Comparison of ENCODE assay signal across 20 cellular contexts in genomic region chr11:117287668-117288067, GRCh38.
"Had no signal": no experiment of that assay in that cellular context is flagged by ENCODE, and none has a peak within 500 bp of the region (broad histone marks: within the 10 kb centered on the region; RNA-seq: fewer than 3 reads in every experiment).

No MANE protein-coding gene starts in this region.

- H3K4me1 ChIP-seq: esophagus squamous epithelium, neural progenitor cell, testis, tibial nerve, vagina had no signal

- H3K36me3 ChIP-seq: neural progenitor cell, ovary had no signal

- ATAC-seq: natural killer cell; right cardiac atrium; stimulated activated memory B cell treated with anti-CD40 and anti-IgM and Interleukin-4, amounts not matched to agents 10 μg/mL and 1 μg/mL and 100 μg/mL, for 72 hours; stimulated activated naive CD8-positive, alpha-beta T cell treated with anti-CD3 and anti-CD28 coated beads, Interleukin-15, amount 100 ng/mL, for 72 hours; upper lobe of right lung had no signal

- H3K4me2 ChIP-seq: neural progenitor cell, smooth muscle cell had no signal

- H3K4me1 Mint-ChIP-seq: natural killer cell; neural progenitor cell; stimulated activated memory B cell treated with anti-CD40 and anti-IgM and Interleukin-4, amounts not matched to agents 10 μg/mL and 1 μg/mL and 100 μg/mL, for 72 hours; stimulated activated naive CD8-positive, alpha-beta T cell treated with anti-CD3 and anti-CD28 coated beads, Interleukin-15, amount 100 ng/mL, for 72 hours had no signal

- DNase-seq: dorsolateral prefrontal cortex; effector CD8-positive, alpha-beta T cell; esophagus squamous epithelium; foreskin melanocyte; hippocampal formation; natural killer cell; nucleus accumbens; ovary; right cardiac atrium; stimulated activated CD4-positive, alpha-beta T cell treated with anti-CD3 and anti-CD28 coated beads, Interleukin-2, amount 100 ng/mL, for 48 hours; stimulated activated CD8-positive, alpha-beta memory T cell treated with anti-CD3 and anti-CD28 coated beads, Interleukin-4, amount 100 ng/mL, for 48 hours; stimulated activated naive CD8-positive, alpha-beta T cell treated with anti-CD3 and anti-CD28 coated beads, Interleukin-15, amount 100 ng/mL, for 72 hours; testis; upper lobe of right lung had no signal

- H3K4me3 Mint-ChIP-seq: natural killer cell; neural progenitor cell; stimulated activated memory B cell treated with anti-CD40 and anti-IgM and Interleukin-4, amounts not matched to agents 10 μg/mL and 1 μg/mL and 100 μg/mL, for 72 hours; stimulated activated naive CD8-positive, alpha-beta T cell treated with anti-CD3 and anti-CD28 coated beads, Interleukin-15, amount 100 ng/mL, for 72 hours had no signal

- H3K9me3 ChIP-seq: esophagus squamous epithelium, ovary, testis, tibial nerve, upper lobe of right lung, vagina had no signal

- H3K27ac Mint-ChIP-seq: natural killer cell; neural progenitor cell; stimulated activated memory B cell treated with anti-CD40 and anti-IgM and Interleukin-4, amounts not matched to agents 10 μg/mL and 1 μg/mL and 100 μg/mL, for 72 hours had no signal

- H3K9me3 Mint-ChIP-seq: natural killer cell; neural progenitor cell; stimulated activated memory B cell treated with anti-CD40 and anti-IgM and Interleukin-4, amounts not matched to agents 10 μg/mL and 1 μg/mL and 100 μg/mL, for 72 hours; stimulated activated naive CD8-positive, alpha-beta T cell treated with anti-CD3 and anti-CD28 coated beads, Interleukin-15, amount 100 ng/mL, for 72 hours had no signal

- H2AFZ ChIP-seq: neural progenitor cell had no signal

- H3K27me3 Mint-ChIP-seq: stimulated activated memory B cell treated with anti-CD40 and anti-IgM and Interleukin-4, amounts not matched to agents 10 μg/mL and 1 μg/mL and 100 μg/mL, for 72 hours; stimulated activated naive CD8-positive, alpha-beta T cell treated with anti-CD3 and anti-CD28 coated beads, Interleukin-15, amount 100 ng/mL, for 72 hours had no signal

- H3K27me3 ChIP-seq: dorsolateral prefrontal cortex, esophagus squamous epithelium, neural progenitor cell, ovary, testis, tibial nerve, upper lobe of right lung, vagina had no signal

- H3K27ac ChIP-seq: coronary artery, esophagus squamous epithelium, neural progenitor cell, ovary, testis, tibial nerve, upper lobe of right lung, vagina had no signal

- H3K4me3 ChIP-seq: coronary artery, dorsolateral prefrontal cortex, esophagus squamous epithelium, neural progenitor cell, ovary, smooth muscle cell, testis, tibial nerve, upper lobe of right lung, vagina had no signal

- H3K9ac ChIP-seq: neural progenitor cell had no signal
